Comparison of ENCODE assay signal across 15 cellular contexts in genomic region chr2:44731505-44731904, GRCh38.
DNase-seq lines count a peak whose midpoint lies in the region; ATAC-seq and TF ChIP-seq lines count a peak whose summit lies in the region.
"Had no signal": no experiment of that assay in that cellular context is flagged by ENCODE, and none has a peak within 500 bp of the region (broad histone marks: within the 10 kb centered on the region; RNA-seq: fewer than 3 reads in every experiment).

No MANE protein-coding gene starts in this region.

- no peak for TF ChIP-seq POLR2A in spleen (IDR thresholded peaks at IDR 0.05)

- H3K36me3 ChIP-seq in spleen, result peaks cover 0 to 1% (median 0%) of the 10 kb centered on the region in 6 donors

- H3K27me3 ChIP-seq in spleen (replicated peaks in 1 of 7), result no peaks in the 10 kb centered on the region
- H3K27me3 ChIP-seq: testis had no signal

- no peak for TF ChIP-seq CTCF in GM12865 (IDR thresholded peaks at IDR 0.05; ENCODE audit: insufficient read depth, low read depth, low read length, missing control alignments)
- TF ChIP-seq CTCF in spleen (IDR thresholded peaks at IDR 0.05 in 8 of 11, conservative IDR thresholded peaks at IDR 0.05 in 3 of 11), result no peak

- ATAC-seq in GM19324 (IDR thresholded peaks at IDR 0.05; ENCODE audit: low FRiP score, unreplicated experiment) (peak; percentile 80), HG02623 (IDR thresholded peaks at IDR 0.05; ENCODE audit: unreplicated experiment) (peak; percentile 91), HG03432 (IDR thresholded peaks at IDR 0.05; ENCODE audit: unreplicated experiment) (peak; percentile 97), Right ventricle myocardium superior (ENCODE audit: poor library complexity) (no peak)
- ATAC-seq: left cardiac atrium had no signal

- DNase-seq in GM12865 (ENCODE audit: low read depth), result peak; percentile 78
- no peak for DNase-seq in Right ventricle myocardium superior
- no peak for DNase-seq in activated CD8-positive, alpha-beta memory T cell treated with anti-CD3 and anti-CD28 coated beads, Interleukin-2, amount 50 U/mL, for 48 hours
- DNase-seq in spleen, result no peak
- DNase-seq in AG08396 (ENCODE audit: low spot score), result no peak
- DNase-seq: activated CD4-positive, alpha-beta memory T cell treated with anti-CD3 and anti-CD28 coated beads for 36 hours; AML-193; left cardiac atrium; stimulated activated CD4-positive, alpha-beta T cell treated with anti-CD3 and anti-CD28 coated beads, Interleukin-4, amount 100 ng/mL, for 24 hours; SW 1271; testis had no signal

- H3K4me3 ChIP-seq in GM12865 (ENCODE audit: low read depth, low read length) (no peak overlapping the region), spleen (no peak overlapping the region)
- H3K4me3 ChIP-seq: testis had no signal

- peaks cover 0 to 16% (median 11%) of the 10 kb centered on the region in 8 donors for H3K9me3 ChIP-seq in spleen
- H3K9me3 ChIP-seq: testis had no signal

- intact Hi-C loops in Right ventricle myocardium superior (cut with DNase I) (no loop called here), spleen (cut with DNase I; ENCODE audit: low total_unique reads) (no loop called here)

- 68 to 91% (median 76%) methylated on average over 1 of the region's 1 CpG for WGBS in spleen, 5 donors

- H3K27ac ChIP-seq in spleen, result no peak overlapping the region
- H3K27ac ChIP-seq: HL-60, testis had no signal

- no peaks in the 10 kb centered on the region for H3K4me1 ChIP-seq in spleen
- H3K4me1 ChIP-seq: testis had no signal
